Comparison of ENCODE assay signal across 9 cellular contexts in the genomic region with DNA sequence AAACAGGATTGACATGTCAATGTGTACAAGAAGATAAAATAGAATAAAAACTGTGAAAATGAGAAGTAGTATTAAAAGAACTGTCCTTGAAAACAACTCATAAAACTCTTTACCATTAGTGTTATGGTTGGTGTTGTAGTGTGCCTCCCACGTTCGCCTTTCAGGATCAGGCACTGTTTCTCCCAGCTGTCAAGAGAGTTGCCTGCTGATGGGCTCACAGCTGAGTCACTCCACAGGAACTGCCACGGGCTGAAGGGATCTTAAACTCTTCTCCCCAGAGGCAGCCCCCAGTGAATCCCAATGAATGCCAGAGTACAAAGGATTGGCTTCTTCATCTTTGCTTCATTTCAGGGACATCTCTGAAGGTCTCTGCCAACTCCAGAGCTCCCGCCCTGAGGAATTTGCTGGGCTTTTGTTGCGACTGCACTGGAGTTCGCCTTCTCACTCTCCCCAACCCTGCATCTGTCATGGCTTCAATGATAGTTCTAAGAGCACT.
A peak's percentile ranks its signal among the peaks of the same experiment; 100 is the strongest.
DNase-seq lines count a peak whose midpoint lies in the region; ATAC-seq, FAIRE-seq and TF ChIP-seq lines count a peak whose summit lies in the region.
"Had no signal": no experiment of that assay in that cellular context is flagged by ENCODE, and none has a peak within 500 bp of the region (broad histone marks: within the 10 kb centered on the region; RNA-seq: fewer than 3 reads in every experiment).

No MANE protein-coding gene starts in this region.

- no peak for FAIRE-seq in D721Med (lab: Jason Lieb, UNC)

- H3K36me3 ChIP-seq in Loucy (ENCODE audit: insufficient read depth, low read length), result no peaks in the 10 kb centered on the region
- no peaks in the 10 kb centered on the region for H3K36me3 ChIP-seq in ectodermal cell (ENCODE audit: control insufficient read depth, insufficient read depth, low read length)
- H3K36me3 ChIP-seq in left lung, result no peaks in the 10 kb centered on the region
- H3K36me3 ChIP-seq in stomach, result no peaks in the 10 kb centered on the region
- H3K36me3 ChIP-seq: thyroid gland had no signal

- POLR2A ChIA-PET in AG04449 (lab: Yijun Ruan, JAX), result no interaction called here

- H3F3A ChIP-seq in Loucy (ENCODE audit: low read depth), result no peaks in the 10 kb centered on the region

- no peak overlapping the region for H3K27ac Mint-ChIP-seq in activated T-helper 2 cell treated with anti-CD3 and anti-CD28 coated beads, Interferon-gamma antibody, Interleukin-2, Interleukin-4, amounts not matched to agents 10 μg/mL and 5 μg/mL and 100 μg/mL, durations not matched to agents 14 hours and 24 hours and 36 hours

- H3K27ac ChIP-seq in ectodermal cell (ENCODE audit: insufficient read depth, low read depth, low read length, poor library complexity, severe bottlenecking) (peak overlapping the region; percentile 79), left lung (peak overlapping the region in 1 of 2 donors; percentile 16), stomach (no peak overlapping the region)
- H3K27ac ChIP-seq: thyroid gland had no signal

- no peaks in the 10 kb centered on the region for H3K4me1 Mint-ChIP-seq in activated T-helper 2 cell treated with anti-CD3 and anti-CD28 coated beads, Interferon-gamma antibody, Interleukin-2, Interleukin-4, amounts not matched to agents 10 μg/mL and 5 μg/mL and 100 μg/mL, durations not matched to agents 14 hours and 24 hours and 36 hours (ENCODE audit: low read depth)

- H3K9me3 Mint-ChIP-seq in activated T-helper 2 cell treated with anti-CD3 and anti-CD28 coated beads, Interferon-gamma antibody, Interleukin-2, Interleukin-4, amounts not matched to agents 10 μg/mL and 5 μg/mL and 100 μg/mL, durations not matched to agents 14 hours and 24 hours and 36 hours, result no peaks in the 10 kb centered on the region

- H3K36me3 Mint-ChIP-seq in activated T-helper 2 cell treated with anti-CD3 and anti-CD28 coated beads, Interferon-gamma antibody, Interleukin-2, Interleukin-4, amounts not matched to agents 10 μg/mL and 5 μg/mL and 100 μg/mL, durations not matched to agents 14 hours and 24 hours and 36 hours (ENCODE audit: low read depth), result no peaks in the 10 kb centered on the region

- H3K9me3 ChIP-seq in Loucy (ENCODE audit: insufficient read depth, low read depth, low read length) (no peaks in the 10 kb centered on the region), ectodermal cell (ENCODE audit: control insufficient read depth, low read length) (no peaks in the 10 kb centered on the region), left lung (no peaks in the 10 kb centered on the region), stomach (no peaks in the 10 kb centered on the region)
- H3K9me3 ChIP-seq: thyroid gland had no signal

- intact Hi-C loops in left lung (cut with DNase I), result no loop called here
- intact Hi-C loops in activated T-helper 2 cell treated with anti-CD3 and anti-CD28 coated beads, Interferon-gamma antibody, Interleukin-2, Interleukin-4, amounts not matched to agents 10 μg/mL and 5 μg/mL and 100 μg/mL, durations not matched to agents 14 hours and 24 hours and 36 hours (cut with micrococcal nuclease), result no loop called here
- intact Hi-C loops in stomach (cut with DNase I; ENCODE audit: low total_unique reads), result no loop called here

- H3K27me3 ChIP-seq in Loucy (ENCODE audit: insufficient read depth, low read length, poor library complexity, severe bottlenecking) (no peaks in the 10 kb centered on the region), ectodermal cell (ENCODE audit: control insufficient read depth, insufficient read depth, low read length, poor library complexity, severe bottlenecking) (no peaks in the 10 kb centered on the region), left lung (no peaks in the 10 kb centered on the region), stomach (no peaks in the 10 kb centered on the region)
- H3K27me3 ChIP-seq: thyroid gland had no signal

- no peaks in the 10 kb centered on the region for H3K27me3 Mint-ChIP-seq in activated T-helper 2 cell treated with anti-CD3 and anti-CD28 coated beads, Interferon-gamma antibody, Interleukin-2, Interleukin-4, amounts not matched to agents 10 μg/mL and 5 μg/mL and 100 μg/mL, durations not matched to agents 14 hours and 24 hours and 36 hours (ENCODE audit: low read depth)

- no peak overlapping the region for H2AFZ ChIP-seq in Loucy (ENCODE audit: low read length)

- no peaks in the 10 kb centered on the region for H3K79me2 ChIP-seq in Loucy (ENCODE audit: insufficient read depth, low read length)

- H3K9ac ChIP-seq in Loucy (ENCODE audit: low read depth, low read length, poor library complexity, severe bottlenecking), result no peak overlapping the region

- no peak for TF ChIP-seq POLR2A in stomach (IDR thresholded peaks at IDR 0.05)

- WGBS in ectodermal cell, 2 experiments, result 1 to 6% methylated on average over 6 of the region's 6 CpGs
- WGBS in stomach, 5 donors, result 64 to 81% (median 74%) methylated on average over 6 of the region's 6 CpGs

- no peak for TF ChIP-seq CTCF in AG04449 (IDR thresholded peaks at IDR 0.05; ENCODE audit: insufficient read depth, low read length, missing control alignments)
- no peak for TF ChIP-seq CTCF in Loucy (conservative IDR thresholded peaks at IDR 0.05; ENCODE audit: low read length)
- no peak for TF ChIP-seq CTCF in left lung (IDR thresholded peaks at IDR 0.05)
- no peak for TF ChIP-seq CTCF in D721Med (IDR thresholded peaks at IDR 0.05; ENCODE audit: insufficient read depth, missing control alignments)
- TF ChIP-seq CTCF in stomach (IDR thresholded peaks at IDR 0.05), result no peak

- no peaks in the 10 kb centered on the region for H4K20me1 ChIP-seq in Loucy (ENCODE audit: insufficient read depth, low read length, poor library complexity, severe bottlenecking)

- ATAC-seq in left lung, result peak; percentile 33
- ATAC-seq in activated CD4-positive, CD25-positive, alpha-beta regulatory T cell treated with anti-CD3 and anti-CD28 coated beads, Interleukin-2, amount 50 U/mL, for 24 hours, result no peak

- H3K4me3 ChIP-seq in AG04449 (ENCODE audit: low read depth, low read length) (peak overlapping the region; percentile 23), Loucy (ENCODE audit: low read length, poor library complexity, severe bottlenecking) (peak overlapping the region; percentile 34), ectodermal cell (ENCODE audit: insufficient read depth, low read depth, low read length) (no peak overlapping the region), left lung (no peak overlapping the region), stomach (no peak overlapping the region)
- H3K4me3 ChIP-seq: thyroid gland had no signal

- no peak overlapping the region for H3K4me3 Mint-ChIP-seq in activated T-helper 2 cell treated with anti-CD3 and anti-CD28 coated beads, Interferon-gamma antibody, Interleukin-2, Interleukin-4, amounts not matched to agents 10 μg/mL and 5 μg/mL and 100 μg/mL, durations not matched to agents 14 hours and 24 hours and 36 hours (ENCODE audit: low read depth)

- peaks cover 29% of the 10 kb centered on the region for H3K4me1 ChIP-seq in Loucy (ENCODE audit: insufficient read depth, low read length, poor library complexity, severe bottlenecking)
- peaks cover 32% of the 10 kb centered on the region for H3K4me1 ChIP-seq in ectodermal cell (ENCODE audit: control insufficient read depth, insufficient read depth, low read length)
- peaks cover 0 to 6% of the 10 kb centered on the region in 2 donors for H3K4me1 ChIP-seq in left lung
- peaks cover 7 to 37% (median 16%) of the 10 kb centered on the region in 4 donors for H3K4me1 ChIP-seq in stomach

- CTCF ChIA-PET in AG04449 (lab: Yijun Ruan, JAX), result interaction anchor here (1.4 kb wide), 1 partner anchor 9 kb away, joined by 3 read pairs; no protein-coding TSS in a partner anchor

- TF ChIP-seq EP300 in stomach (IDR thresholded peaks at IDR 0.05), result no peak

- DNase-seq in AG04449 (ENCODE audit: low read depth, low spot score), result peak; percentile 5
- DNase-seq in left lung, result no peak
- no peak for DNase-seq in D721Med (ENCODE audit: insufficient read length, low spot score)
- DNase-seq in activated T-helper 2 cell treated with anti-CD3 and anti-CD28 coated beads, Interferon-gamma antibody, Interleukin-2, Interleukin-4, amounts not matched to agents 10 μg/mL and 5 μg/mL and 100 μg/mL, durations not matched to agents 14 hours and 24 hours and 36 hours (ENCODE audit: low spot score), result no peak
- no peak for DNase-seq in stomach

- H3K9me2 ChIP-seq in Loucy (replicated peaks; ENCODE audit: low read depth, low read length), result no peaks in the 10 kb centered on the region

- peak overlapping the region; percentile 48 for H3K4me2 ChIP-seq in Loucy (ENCODE audit: low read depth, low read length, poor library complexity, severe bottlenecking)

Comparison
In these comparisons a context has a peak if more than half of its experiments do, and no peak if none do; other contexts are left out.
1. H3K4me3 ChIP-seq: peak in AG04449 (single experiment) and Loucy (single experiment); none in ectodermal cell (single experiment), left lung (0 of 2) and stomach (0 of 4).